10 cellular contexts compared by ENCODE assay signal in genomic region chr9:116057371-116057770, GRCh38.
"Had no signal": no experiment of that assay in that cellular context is flagged by ENCODE, and none has a peak within 500 bp of the region (broad histone marks: within the 10 kb centered on the region; RNA-seq: fewer than 3 reads in every experiment).

No MANE protein-coding gene starts in this region.

- DNase-seq: GM23248, GOT3, H7, HFFc6, KG1 had no signal

- H3K27ac ChIP-seq: GM23248, HL-60 had no signal

- FAIRE-seq: HepG2, K562 had no signal

- H3K4me3 ChIP-seq: GM23248, HAP-1, K562 had no signal

- H3K9me3 ChIP-seq: HAP-1 had no signal

- H3K4me1 ChIP-seq: HAP-1 had no signal

- ATAC-seq: HCT116, HepG2, K562 had no signal
